17 cellular contexts compared by ENCODE assay signal in the genomic region with DNA sequence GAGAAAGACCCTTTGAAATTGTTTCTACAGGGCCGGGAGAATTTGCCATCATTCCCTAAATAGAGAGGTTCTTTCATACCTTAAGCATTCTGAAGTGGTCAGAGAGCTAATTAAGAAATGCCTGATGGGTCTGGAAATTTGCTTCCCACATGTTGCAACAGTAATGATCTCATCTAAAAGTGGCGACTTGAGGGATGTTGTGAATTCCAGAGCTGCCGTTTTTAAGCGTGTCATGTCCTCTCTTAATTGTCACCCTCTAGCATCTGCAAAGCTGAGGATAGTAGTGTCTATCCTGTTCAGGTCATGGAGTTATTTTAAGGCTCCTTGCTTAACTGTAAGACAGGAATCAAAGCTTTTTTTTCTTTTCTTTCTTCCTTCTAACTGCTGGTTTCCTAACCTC.
DNase-seq lines count a peak whose midpoint lies in the region; TF ChIP-seq lines count a peak whose summit lies in the region.
"Had no signal": no experiment of that assay in that cellular context is flagged by ENCODE, and none has a peak within 500 bp of the region (broad histone marks: within the 10 kb centered on the region; RNA-seq: fewer than 3 reads in every experiment).

No MANE protein-coding gene starts in this region.

- TF ChIP-seq CTCF in astrocyte of the spinal cord (IDR thresholded peaks at IDR 0.05; ENCODE audit: low read depth, low read length) (no peak), hepatocyte (IDR thresholded peaks at IDR 0.05; ENCODE audit: poor library complexity) (no peak), transverse colon (IDR thresholded peaks at IDR 0.05) (no peak)

- no peaks in the 10 kb centered on the region for H3K9me2 ChIP-seq in hepatocyte (replicated peaks; ENCODE audit: insufficient read depth)

- no peak overlapping the region for H2AFZ ChIP-seq in hepatocyte

- 52% methylated on average over 4 of the region's 4 CpGs for WGBS in hepatocyte (ENCODE audit: low lambda C conversion rate, missing lambda C conversion rate)
- 67 to 71% methylated on average over 3 to 4 of the region's 4 CpGs for WGBS in transverse colon (ENCODE audit: low coverage in 1 of 2), 2 donors

- H3K36me3 ChIP-seq in hepatocyte (replicated peaks; ENCODE audit: insufficient read depth, low read depth) = no peaks in the 10 kb centered on the region
- H3K36me3 ChIP-seq in transverse colon = no peaks in the 10 kb centered on the region
- H3K36me3 ChIP-seq: SJCRH30 had no signal

- intact Hi-C loops in transverse colon (cut with DNase I; ENCODE audit: low total_unique reads) (no loop called here), posterior cingulate gyrus (cut with DNase I) (no loop called here)

- no peak overlapping the region for H3K4me3 ChIP-seq in astrocyte of the spinal cord (ENCODE audit: low read depth, low read length)
- no peak overlapping the region for H3K4me3 ChIP-seq in hepatocyte
- H3K4me3 ChIP-seq in transverse colon = no peak overlapping the region
- H3K4me3 ChIP-seq: SJCRH30 had no signal

- no peak for TF ChIP-seq EP300 in transverse colon (IDR thresholded peaks at IDR 0.05; ENCODE audit: low read depth)

- H3K27me3 ChIP-seq in hepatocyte = no peaks in the 10 kb centered on the region
- H3K27me3 ChIP-seq in transverse colon = no peaks in the 10 kb centered on the region
- H3K27me3 ChIP-seq: SJCRH30 had no signal

- H3K79me2 ChIP-seq in hepatocyte = no peaks in the 10 kb centered on the region

- peak; percentile 21 for DNase-seq in SIG-M5 treated with dmso at 0.1 percent for 504 hours (lab: John Stamatoyannopoulos, UW; ENCODE audit: unreplicated experiment)
- no peak for DNase-seq in SIG-M5 (lab: John Stamatoyannopoulos, UW)
- DNase-seq in astrocyte of the spinal cord (ENCODE audit: low read depth, low spot score) = peak; percentile 4
- DNase-seq in hepatocyte (ENCODE audit: low spot score) = no peak
- no peak for DNase-seq in transverse colon
- no peak for DNase-seq in posterior cingulate gyrus
- no peak for DNase-seq in GM19240 (ENCODE audit: insufficient read length, low spot score)
- DNase-seq in NOMO-1 treated with DMSO at 0.1 percent for 48 hours (lab: John Stamatoyannopoulos, UW; ENCODE audit: unreplicated experiment) = no peak
- DNase-seq: 8988T; activated CD4-positive, alpha-beta memory T cell treated with anti-CD3 and anti-CD28 coated beads for 36 hours; anterior cingulate cortex; effector CD8-positive, alpha-beta T cell; H9; head of caudate nucleus; NCI-H2107; SJCRH30; stimulated activated naive B cell treated with anti-CD40 and anti-IgM and Interleukin-4, amounts not matched to agents 10 μg/mL and 1 μg/mL and 100 μg/mL, for 72 hours had no signal

- H3K4me2 ChIP-seq in hepatocyte = no peak overlapping the region

- no peaks in the 10 kb centered on the region for H3K9me3 ChIP-seq in hepatocyte (ENCODE audit: low read depth)
- no peaks in the 10 kb centered on the region for H3K9me3 ChIP-seq in transverse colon
- H3K9me3 ChIP-seq: SJCRH30 had no signal

- TF ChIP-seq POLR2A in transverse colon (IDR thresholded peaks at IDR 0.05) = no peak

- in situ Hi-C loops in astrocyte of the spinal cord (cut with HindIII; ENCODE audit: low sequenced_read_pairs) (no loop called here), transverse colon (cut with MboI; ENCODE audit: low pct_ligation_motif_present in 1 of 4, low pct_unique_long_range_greater_than_20kb in 1 of 4, low sequenced_read_pairs in 3 of 4) (no loop called here)

- H3K4me1 ChIP-seq in hepatocyte (ENCODE audit: insufficient read depth) (no peaks in the 10 kb centered on the region), transverse colon (peaks cover 0 to 32% (median 1%) of the 10 kb centered on the region in 4 donors)
- H3K4me1 ChIP-seq: SJCRH30 had no signal

- H3K27ac ChIP-seq in hepatocyte (peak overlapping the region; percentile 25), transverse colon (peak overlapping the region in 3 of 4 donors; percentile 6 to 25 (median 15))
- H3K27ac ChIP-seq: SJCRH30 had no signal

- H4K20me1 ChIP-seq in hepatocyte (ENCODE audit: insufficient read depth, poor library complexity, severe bottlenecking) = no peaks in the 10 kb centered on the region

Comparison
In these comparisons a context has a peak if more than half of its experiments do, and no peak if none do; other contexts are left out.
1. DNase-seq: peak in SIG-M5 treated with dmso at 0.1 percent for 504 hours (single experiment) and astrocyte of the spinal cord (single experiment); none in SIG-M5 (single experiment), hepatocyte (single experiment), transverse colon (single experiment), posterior cingulate gyrus (0 of 10), GM19240 (single experiment) and NOMO-1 treated with DMSO at 0.1 percent for 48 hours (single experiment).